In the genomic region with DNA sequence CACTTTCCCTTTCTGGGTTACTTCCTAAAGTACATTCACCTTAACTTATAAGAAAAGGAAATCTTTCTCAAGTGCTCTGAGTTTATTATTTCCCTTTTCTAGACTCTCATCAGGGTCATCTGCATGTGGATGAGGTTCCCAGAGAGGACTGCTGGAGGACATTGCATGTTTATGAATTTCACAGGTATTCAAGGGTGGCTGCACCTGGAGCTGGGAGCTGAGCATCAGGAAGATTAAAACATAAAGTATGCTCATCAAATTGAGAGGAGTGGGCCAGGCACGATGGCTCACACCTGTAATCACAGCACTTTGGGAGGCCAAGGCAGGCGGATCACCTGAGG, we compare ENCODE assay signal across 9 cellular contexts. TPM values are rescaled to one million over a fixed set of nuclear protein-coding genes. Genes with fewer than 3 reads are reported as not detected.
DNase-seq lines count a peak whose midpoint lies in the region; ATAC-seq and TF ChIP-seq lines count a peak whose summit lies in the region.
"Had no signal": no experiment of that assay in that cellular context is flagged by ENCODE, and none has a peak within 500 bp of the region (broad histone marks: within the 10 kb centered on the region; RNA-seq: fewer than 3 reads in every experiment).

No MANE protein-coding gene starts in this region.

- H2AFZ ChIP-seq in neural progenitor cell (replicated peaks): no peak overlapping the region

- H3K4me1 ChIP-seq in subcutaneous abdominal adipose tissue (ENCODE audit: control insufficient read depth in 5 of 5, insufficient read depth in 5 of 5, low read length in 5 of 5) (peaks cover 6 to 18% (median 16%) of the 10 kb centered on the region in 5 donors), neural progenitor cell (no peaks in the 10 kb centered on the region)

- H3K4me2 ChIP-seq in neural progenitor cell: no peak overlapping the region

- H3K27me3 Mint-ChIP-seq in activated T-cell treated with anti-CD3 and anti-CD28 coated beads, Interleukin-2, amount 50 U/mL, for 4 hours (ENCODE audit: low read depth): no peaks in the 10 kb centered on the region
- H3K27me3 Mint-ChIP-seq in activated CD4-positive, alpha-beta memory T cell treated with anti-CD3 and anti-CD28 coated beads for 36 hours: no peaks in the 10 kb centered on the region
- H3K27me3 Mint-ChIP-seq in immature natural killer cell (ENCODE audit: low read depth in 3 of 3): peaks cover 1 to 7% (median 2%) of the 10 kb centered on the region in 3 donors
- H3K27me3 Mint-ChIP-seq in neural progenitor cell (ENCODE audit: insufficient read depth, low read depth): no peaks in the 10 kb centered on the region

- H3F3A ChIP-seq in neural progenitor cell (ENCODE audit: low read depth): no peaks in the 10 kb centered on the region

- H3K27me3 ChIP-seq in subcutaneous abdominal adipose tissue (ENCODE audit: control insufficient read depth in 5 of 5, insufficient read depth in 4 of 5, low read length in 5 of 5) (no peaks in the 10 kb centered on the region), neural progenitor cell (no peaks in the 10 kb centered on the region)

- H3K4me3 Mint-ChIP-seq in activated T-cell treated with anti-CD3 and anti-CD28 coated beads, Interleukin-2, amount 50 U/mL, for 4 hours: peak overlapping the region; percentile 17
- H3K4me3 Mint-ChIP-seq in activated CD4-positive, alpha-beta memory T cell treated with anti-CD3 and anti-CD28 coated beads for 36 hours: no peak overlapping the region
- H3K4me3 Mint-ChIP-seq in immature natural killer cell (peak overlapping the region in 4 of 5 donors; percentile 71 to 86 (median 75)), neural progenitor cell (no peak overlapping the region)

- H3K27ac ChIP-seq in subcutaneous abdominal adipose tissue (ENCODE audit: low read depth, low read length) (peak overlapping the region; percentile 95), neural progenitor cell (no peak overlapping the region)

- POLR2A ChIA-PET in activated CD4-positive, alpha-beta memory T cell treated with anti-CD3 and anti-CD28 coated beads for 36 hours (lab: Charles Lee): no interaction called here

- H3K9me3 ChIP-seq in subcutaneous abdominal adipose tissue (ENCODE audit: control insufficient read depth in 5 of 5, low read length in 5 of 5) (no peaks in the 10 kb centered on the region), neural progenitor cell (ENCODE audit: low read depth) (no peaks in the 10 kb centered on the region)

- no peak overlapping the region for H3K4me3 ChIP-seq in subcutaneous abdominal adipose tissue (ENCODE audit: low read depth in 1 of 5, low read length in 5 of 5)
- H3K4me3 ChIP-seq in neural progenitor cell: no peak overlapping the region

- H3K79me2 ChIP-seq in neural progenitor cell (ENCODE audit: low read depth): no peaks in the 10 kb centered on the region

- no peak for ATAC-seq in activated T-cell treated with anti-CD3 and anti-CD28 coated beads, Interleukin-2, amount 50 U/mL, for 4 hours
- no peak for ATAC-seq in GM21529 (IDR thresholded peaks at IDR 0.05; ENCODE audit: unreplicated experiment)

- peak overlapping the region; percentile 76 for H3K27ac Mint-ChIP-seq in activated CD4-positive, alpha-beta memory T cell treated with anti-CD3 and anti-CD28 coated beads for 36 hours
- peak overlapping the region; percentile 90 to 99 (median 97) for H3K27ac Mint-ChIP-seq in immature natural killer cell
- no peak overlapping the region for H3K27ac Mint-ChIP-seq in neural progenitor cell

- intact Hi-C loops in activated CD4-positive, alpha-beta memory T cell treated with anti-CD3 and anti-CD28 coated beads for 36 hours (cut with micrococcal nuclease): loop anchor here (5.0 kb wide), 1 partner anchor 280 kb away; no protein-coding TSS in a partner anchor

- peaks cover 19% of the 10 kb centered on the region for H3K4me1 Mint-ChIP-seq in activated T-cell treated with anti-CD3 and anti-CD28 coated beads, Interleukin-2, amount 50 U/mL, for 4 hours (ENCODE audit: low read depth)
- H3K4me1 Mint-ChIP-seq in activated CD4-positive, alpha-beta memory T cell treated with anti-CD3 and anti-CD28 coated beads for 36 hours (ENCODE audit: low read depth): peaks cover 16% of the 10 kb centered on the region
- H3K4me1 Mint-ChIP-seq in immature natural killer cell (peaks cover 20 to 21% of the 10 kb centered on the region in 2 donors), neural progenitor cell (peaks cover 5% of the 10 kb centered on the region)

- H4K20me1 ChIP-seq in neural progenitor cell (ENCODE audit: low read depth): no peaks in the 10 kb centered on the region

- no peak for TF ChIP-seq CTCF in neural progenitor cell (IDR thresholded peaks at IDR 0.05)

- H3K9ac ChIP-seq in subcutaneous abdominal adipose tissue (ENCODE audit: low read length in 5 of 5) (peak overlapping the region in 4 of 5 donors; percentile 44 to 78 (median 66)), neural progenitor cell (no peak overlapping the region)

- H3K9me3 Mint-ChIP-seq in activated T-cell treated with anti-CD3 and anti-CD28 coated beads, Interleukin-2, amount 50 U/mL, for 4 hours: no peaks in the 10 kb centered on the region
- no peaks in the 10 kb centered on the region for H3K9me3 Mint-ChIP-seq in activated CD4-positive, alpha-beta memory T cell treated with anti-CD3 and anti-CD28 coated beads for 36 hours
- H3K9me3 Mint-ChIP-seq in immature natural killer cell (no peaks in the 10 kb centered on the region), neural progenitor cell (no peaks in the 10 kb centered on the region)

- no peaks in the 10 kb centered on the region for H3K36me3 ChIP-seq in subcutaneous abdominal adipose tissue (ENCODE audit: control insufficient read depth in 5 of 5, insufficient read depth in 5 of 5, low read length in 5 of 5)
- no peaks in the 10 kb centered on the region for H3K36me3 ChIP-seq in neural progenitor cell

- DNase-seq in activated T-cell treated with anti-CD3 and anti-CD28 coated beads, Interleukin-2, amount 50 U/mL, for 4 hours: no peak
- no peak for DNase-seq in activated T-cell treated with anti-CD3 and anti-CD28 coated beads for 4 hours
- DNase-seq in activated CD4-positive, alpha-beta memory T cell treated with anti-CD3 and anti-CD28 coated beads for 36 hours: no peak
- DNase-seq in immature natural killer cell: no peak
- no peak for DNase-seq in iPS-NIHi7 (ENCODE audit: extremely low spot score)
- DNase-seq in neural progenitor cell (ENCODE audit: low spot score): no peak
- DNase-seq: NCI-H774 had no signal

- CTCF ChIA-PET in activated CD4-positive, alpha-beta memory T cell treated with anti-CD3 and anti-CD28 coated beads for 36 hours (lab: Charles Lee): interaction anchor here (1.1 to 2.2 kb wide), 3 partner anchors 13 to 113 kb away, joined by 3 to 18 read pairs (median 6); partner anchors contain the start of gene RRAGA

- H3K36me3 Mint-ChIP-seq in activated T-cell treated with anti-CD3 and anti-CD28 coated beads, Interleukin-2, amount 50 U/mL, for 4 hours (ENCODE audit: insufficient read depth): no peaks in the 10 kb centered on the region
- no peaks in the 10 kb centered on the region for H3K36me3 Mint-ChIP-seq in activated CD4-positive, alpha-beta memory T cell treated with anti-CD3 and anti-CD28 coated beads for 36 hours
- H3K36me3 Mint-ChIP-seq in immature natural killer cell (no peaks in the 10 kb centered on the region), neural progenitor cell (no peaks in the 10 kb centered on the region)

RNA-seq across cellular contexts. Expression of gene PLIN2, which starts 34.7 kb away (rescaled TPM):
- total RNA-seq in activated T-cell treated with anti-CD3 and anti-CD28 coated beads, Interleukin-2, amount 50 U/mL, for 4 hours: 10 to 100 TPM; 14.5 to 45.5 (median 38.4) TPM
- total RNA-seq in activated CD4-positive, alpha-beta memory T cell treated with anti-CD3 and anti-CD28 coated beads for 36 hours: 10 to 100 TPM; 52.9 to 54.2 TPM
- polyA plus RNA-seq in immature natural killer cell: 10 to 100 TPM; 40.0 to 79.1 (median 41.5) TPM
- 55.3 and 58.8 TPM in 2 replicates for total RNA-seq in neural progenitor cell (ENCODE audit: low replicate concordance)

RNA-seq across cellular contexts. Expression of gene HAUS6, which starts 59.3 kb away (rescaled TPM):
- 10 to 100 TPM; 17.4 to 30.6 (median 30.0) TPM for total RNA-seq in activated T-cell treated with anti-CD3 and anti-CD28 coated beads, Interleukin-2, amount 50 U/mL, for 4 hours
- total RNA-seq in activated CD4-positive, alpha-beta memory T cell treated with anti-CD3 and anti-CD28 coated beads for 36 hours: 10 to 100 TPM; 28.7 to 29.8 TPM
- 1 to 10 TPM; 3.5 to 6.8 (median 6.4) TPM for polyA plus RNA-seq in immature natural killer cell
- total RNA-seq in neural progenitor cell (ENCODE audit: low replicate concordance): 40.7 and 61.2 TPM in 2 replicates

Comparison
In these comparisons a context has a peak if more than half of its experiments do, and no peak if none do; other contexts are left out.
1. H3K4me3 Mint-ChIP-seq: peak in activated T-cell treated with anti-CD3 and anti-CD28 coated beads, Interleukin-2, amount 50 U/mL, for 4 hours (single experiment) and immature natural killer cell (4 of 5); none in activated CD4-positive, alpha-beta memory T cell treated with anti-CD3 and anti-CD28 coated beads for 36 hours (single experiment) and neural progenitor cell (single experiment).